Comparison of ENCODE assay signal across 27 cellular contexts in the genomic region with DNA sequence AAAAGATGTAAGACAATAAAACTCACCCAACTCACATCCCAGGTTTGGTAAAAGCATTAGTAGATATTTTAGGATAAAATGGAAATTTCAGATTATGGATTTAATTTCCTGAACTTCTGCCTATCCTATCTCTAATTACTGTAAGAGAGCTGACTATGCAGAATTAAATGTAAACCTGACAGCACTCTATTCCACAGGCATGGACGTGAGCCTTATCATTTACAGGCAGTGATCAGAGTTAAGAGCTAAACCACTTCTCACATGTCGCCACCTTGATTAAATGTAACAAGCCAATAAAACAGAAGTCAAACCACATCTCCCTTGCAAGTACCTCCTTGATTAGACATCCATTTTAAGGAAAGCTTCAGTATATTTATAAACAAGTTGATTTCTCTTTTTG.
"Had no signal": no experiment of that assay in that cellular context is flagged by ENCODE, and none has a peak within 500 bp of the region (broad histone marks: within the 10 kb centered on the region; RNA-seq: fewer than 3 reads in every experiment).

No MANE protein-coding gene starts in this region.

- H3K9me3 ChIP-seq: adrenal gland, body of pancreas, left lung, mucosa of descending colon, testis, transverse colon had no signal

- DNase-seq: activated CD4-positive, alpha-beta T cell treated with anti-CD3 and anti-CD28 coated beads for 4 hours; activated CD4-positive, alpha-beta T cell treated with anti-CD3 and anti-CD28 coated beads, Interleukin-2, amount 50 U/mL, for 4 hours; activated effector memory CD4-positive, alpha-beta T cell treated with Interleukin-2 at 50 U/mL for 16 hours; activated naive CD4-positive, alpha-beta T cell treated with anti-CD3 and anti-CD28 coated beads for 36 hours; activated naive CD8-positive, alpha-beta T cell treated with anti-CD3 and anti-CD28 coated beads for 36 hours; adrenal gland; aorta; body of pancreas; dorsolateral prefrontal cortex; effector memory CD8-positive, alpha-beta T cell; foreskin fibroblast; head of caudate nucleus; hypothalamus; immature natural killer cell; kidney glomerular epithelial cell; left lung; mucosa of descending colon; stimulated activated CD4-positive, alpha-beta T cell treated with anti-CD3 and anti-CD28 coated beads, Interleukin-12 subunit alpha, Interleukin-12 subunit beta, amount 100 ng/mL, for 4 hours; stimulated activated CD4-positive, alpha-beta T cell treated with anti-CD3 and anti-CD28 coated beads, Interleukin-4, amount 100 ng/mL, for 1 hour; stimulated activated naive CD8-positive, alpha-beta T cell treated with anti-CD3 and anti-CD28 coated beads, Interleukin-15, Interleukin-2, amounts not matched to agents 100 U/mL and 50 U/mL, for 24 hours; T-helper 17 cell; T1000; testis; transverse colon had no signal

- H3K4me1 ChIP-seq: adrenal gland, testis had no signal

- H3K27ac ChIP-seq: adrenal gland, body of pancreas, coronary artery, left lung, testis, transverse colon had no signal

- H3K36me3 ChIP-seq: adrenal gland had no signal

- H3K4me3 ChIP-seq: adrenal gland, body of pancreas, coronary artery, dorsolateral prefrontal cortex, left lung, mucosa of descending colon, skin epidermis, testis, transverse colon had no signal

- FAIRE-seq: endothelial cell of umbilical vein had no signal

- H3K27me3 ChIP-seq: adrenal gland, body of pancreas, dorsolateral prefrontal cortex, left lung, testis, transverse colon had no signal
